Comparison of ENCODE assay signal across 1 cellular context in genomic region chr16:81096715-81097208, GRCh38.
TF ChIP-seq lines count a peak whose summit lies in the region.

No MANE protein-coding gene starts in this region.

TF ChIP-seq in IMR-90, 13 proteins besides CTCF, POLR2A, EP300 and RAD21:
- TF ChIP-seq ELK1 (IDR thresholded peaks at IDR 0.05; ENCODE audit: borderline replicate concordance, low read depth, low read length) (no peak), USF2 (IDR thresholded peaks at IDR 0.05; ENCODE audit: low read depth, low read length) (no peak)
